ENCODE assay signal across 2 cellular contexts in the genomic region with DNA sequence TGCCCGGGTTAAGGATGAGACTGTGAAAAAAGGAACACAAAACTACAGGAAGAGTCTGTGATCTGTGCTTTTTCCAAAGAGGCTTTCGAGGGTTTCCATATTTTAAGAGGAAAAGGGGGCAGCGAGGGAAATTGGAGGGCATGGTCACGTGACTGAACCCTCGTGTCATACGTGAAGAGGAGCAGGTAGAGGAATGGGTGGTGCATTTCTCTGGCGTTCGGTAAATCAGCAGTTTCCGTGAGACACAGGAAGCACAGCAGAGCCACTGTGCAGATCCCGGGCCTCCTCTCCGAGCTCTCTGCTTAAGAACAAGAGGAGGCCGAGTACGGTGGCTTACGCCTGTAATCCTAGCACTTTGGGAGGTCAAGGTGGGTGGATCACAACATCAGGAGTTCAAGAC.
TF ChIP-seq lines count a peak whose summit lies in the region.

No MANE protein-coding gene starts in this region.

TF ChIP-seq in A549, 52 proteins besides CTCF, POLR2A, EP300 and RAD21 (continued from another document):
- TF ChIP-seq, protein P1, sequence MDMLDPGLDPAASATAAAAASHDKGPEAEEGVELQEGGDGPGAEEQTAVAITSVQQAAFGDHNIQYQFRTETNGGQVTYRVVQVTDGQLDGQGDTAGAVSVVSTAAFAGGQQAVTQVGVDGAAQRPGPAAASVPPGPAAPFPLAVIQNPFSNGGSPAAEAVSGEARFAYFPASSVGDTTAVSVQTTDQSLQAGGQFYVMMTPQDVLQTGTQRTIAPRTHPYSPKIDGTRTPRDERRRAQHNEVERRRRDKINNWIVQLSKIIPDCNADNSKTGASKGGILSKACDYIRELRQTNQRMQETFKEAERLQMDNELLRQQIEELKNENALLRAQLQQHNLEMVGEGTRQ (IDR thresholded peaks at IDR 0.05): peak; percentile 54
- TF ChIP-seq RFX5 (IDR thresholded peaks at IDR 0.05) (no peak), CBX2 (IDR thresholded peaks at IDR 0.05; ENCODE audit: borderline replicate concordance, low read depth) (no peak)
- TF ChIP-seq, protein P2, sequence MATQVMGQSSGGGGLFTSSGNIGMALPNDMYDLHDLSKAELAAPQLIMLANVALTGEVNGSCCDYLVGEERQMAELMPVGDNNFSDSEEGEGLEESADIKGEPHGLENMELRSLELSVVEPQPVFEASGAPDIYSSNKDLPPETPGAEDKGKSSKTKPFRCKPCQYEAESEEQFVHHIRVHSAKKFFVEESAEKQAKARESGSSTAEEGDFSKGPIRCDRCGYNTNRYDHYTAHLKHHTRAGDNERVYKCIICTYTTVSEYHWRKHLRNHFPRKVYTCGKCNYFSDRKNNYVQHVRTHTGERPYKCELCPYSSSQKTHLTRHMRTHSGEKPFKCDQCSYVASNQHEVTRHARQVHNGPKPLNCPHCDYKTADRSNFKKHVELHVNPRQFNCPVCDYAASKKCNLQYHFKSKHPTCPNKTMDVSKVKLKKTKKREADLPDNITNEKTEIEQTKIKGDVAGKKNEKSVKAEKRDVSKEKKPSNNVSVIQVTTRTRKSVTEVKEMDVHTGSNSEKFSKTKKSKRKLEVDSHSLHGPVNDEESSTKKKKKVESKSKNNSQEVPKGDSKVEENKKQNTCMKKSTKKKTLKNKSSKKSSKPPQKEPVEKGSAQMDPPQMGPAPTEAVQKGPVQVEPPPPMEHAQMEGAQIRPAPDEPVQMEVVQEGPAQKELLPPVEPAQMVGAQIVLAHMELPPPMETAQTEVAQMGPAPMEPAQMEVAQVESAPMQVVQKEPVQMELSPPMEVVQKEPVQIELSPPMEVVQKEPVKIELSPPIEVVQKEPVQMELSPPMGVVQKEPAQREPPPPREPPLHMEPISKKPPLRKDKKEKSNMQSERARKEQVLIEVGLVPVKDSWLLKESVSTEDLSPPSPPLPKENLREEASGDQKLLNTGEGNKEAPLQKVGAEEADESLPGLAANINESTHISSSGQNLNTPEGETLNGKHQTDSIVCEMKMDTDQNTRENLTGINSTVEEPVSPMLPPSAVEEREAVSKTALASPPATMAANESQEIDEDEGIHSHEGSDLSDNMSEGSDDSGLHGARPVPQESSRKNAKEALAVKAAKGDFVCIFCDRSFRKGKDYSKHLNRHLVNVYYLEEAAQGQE (IDR thresholded peaks at IDR 0.05): no peak

TF ChIP-seq in HepG2, 621 proteins besides CTCF, POLR2A, EP300 and RAD21 (continued from another document):
- TF ChIP-seq, protein P1 (IDR thresholded peaks at IDR 0.05; ENCODE audit: low read depth, low read length): peak; percentile 82
- TF ChIP-seq, protein P1 (CRISPR knock-in tag; IDR thresholded peaks at IDR 0.05; ENCODE audit: borderline replicate concordance): no peak
- TF ChIP-seq, protein P3, sequence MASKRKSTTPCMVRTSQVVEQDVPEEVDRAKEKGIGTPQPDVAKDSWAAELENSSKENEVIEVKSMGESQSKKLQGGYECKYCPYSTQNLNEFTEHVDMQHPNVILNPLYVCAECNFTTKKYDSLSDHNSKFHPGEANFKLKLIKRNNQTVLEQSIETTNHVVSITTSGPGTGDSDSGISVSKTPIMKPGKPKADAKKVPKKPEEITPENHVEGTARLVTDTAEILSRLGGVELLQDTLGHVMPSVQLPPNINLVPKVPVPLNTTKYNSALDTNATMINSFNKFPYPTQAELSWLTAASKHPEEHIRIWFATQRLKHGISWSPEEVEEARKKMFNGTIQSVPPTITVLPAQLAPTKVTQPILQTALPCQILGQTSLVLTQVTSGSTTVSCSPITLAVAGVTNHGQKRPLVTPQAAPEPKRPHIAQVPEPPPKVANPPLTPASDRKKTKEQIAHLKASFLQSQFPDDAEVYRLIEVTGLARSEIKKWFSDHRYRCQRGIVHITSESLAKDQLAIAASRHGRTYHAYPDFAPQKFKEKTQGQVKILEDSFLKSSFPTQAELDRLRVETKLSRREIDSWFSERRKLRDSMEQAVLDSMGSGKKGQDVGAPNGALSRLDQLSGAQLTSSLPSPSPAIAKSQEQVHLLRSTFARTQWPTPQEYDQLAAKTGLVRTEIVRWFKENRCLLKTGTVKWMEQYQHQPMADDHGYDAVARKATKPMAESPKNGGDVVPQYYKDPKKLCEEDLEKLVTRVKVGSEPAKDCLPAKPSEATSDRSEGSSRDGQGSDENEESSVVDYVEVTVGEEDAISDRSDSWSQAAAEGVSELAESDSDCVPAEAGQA (IDR thresholded peaks at IDR 0.05; ENCODE audit: low read depth): no peak
- TF ChIP-seq, protein P3 (CRISPR knock-in tag; IDR thresholded peaks at IDR 0.05; ENCODE audit: borderline replicate concordance): no peak
- TF ChIP-seq HOXA5 (CRISPR knock-in tag; IDR thresholded peaks at IDR 0.05) (no peak), RAD51 (IDR thresholded peaks at IDR 0.05; ENCODE audit: borderline replicate concordance) (peak; percentile 92), ARNT (IDR thresholded peaks at IDR 0.05) (no peak), RXRA (CRISPR knock-in tag; IDR thresholded peaks at IDR 0.05) (no peak), MED8 (CRISPR knock-in tag; IDR thresholded peaks at IDR 0.05; ENCODE audit: insufficient replicate concordance) (no peak), ZSCAN29 (CRISPR knock-in tag; conservative IDR thresholded peaks at IDR 0.05) (no peak), PLRG1 (conservative IDR thresholded peaks at IDR 0.05) (no peak), RFX3 (CRISPR knock-in tag; IDR thresholded peaks at IDR 0.05) (no peak)
- TF ChIP-seq, protein P4, sequence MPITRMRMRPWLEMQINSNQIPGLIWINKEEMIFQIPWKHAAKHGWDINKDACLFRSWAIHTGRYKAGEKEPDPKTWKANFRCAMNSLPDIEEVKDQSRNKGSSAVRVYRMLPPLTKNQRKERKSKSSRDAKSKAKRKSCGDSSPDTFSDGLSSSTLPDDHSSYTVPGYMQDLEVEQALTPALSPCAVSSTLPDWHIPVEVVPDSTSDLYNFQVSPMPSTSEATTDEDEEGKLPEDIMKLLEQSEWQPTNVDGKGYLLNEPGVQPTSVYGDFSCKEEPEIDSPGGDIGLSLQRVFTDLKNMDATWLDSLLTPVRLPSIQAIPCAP (CRISPR knock-in tag; IDR thresholded peaks at IDR 0.05; ENCODE audit: low read depth): no peak
- TF ChIP-seq, protein P5, sequence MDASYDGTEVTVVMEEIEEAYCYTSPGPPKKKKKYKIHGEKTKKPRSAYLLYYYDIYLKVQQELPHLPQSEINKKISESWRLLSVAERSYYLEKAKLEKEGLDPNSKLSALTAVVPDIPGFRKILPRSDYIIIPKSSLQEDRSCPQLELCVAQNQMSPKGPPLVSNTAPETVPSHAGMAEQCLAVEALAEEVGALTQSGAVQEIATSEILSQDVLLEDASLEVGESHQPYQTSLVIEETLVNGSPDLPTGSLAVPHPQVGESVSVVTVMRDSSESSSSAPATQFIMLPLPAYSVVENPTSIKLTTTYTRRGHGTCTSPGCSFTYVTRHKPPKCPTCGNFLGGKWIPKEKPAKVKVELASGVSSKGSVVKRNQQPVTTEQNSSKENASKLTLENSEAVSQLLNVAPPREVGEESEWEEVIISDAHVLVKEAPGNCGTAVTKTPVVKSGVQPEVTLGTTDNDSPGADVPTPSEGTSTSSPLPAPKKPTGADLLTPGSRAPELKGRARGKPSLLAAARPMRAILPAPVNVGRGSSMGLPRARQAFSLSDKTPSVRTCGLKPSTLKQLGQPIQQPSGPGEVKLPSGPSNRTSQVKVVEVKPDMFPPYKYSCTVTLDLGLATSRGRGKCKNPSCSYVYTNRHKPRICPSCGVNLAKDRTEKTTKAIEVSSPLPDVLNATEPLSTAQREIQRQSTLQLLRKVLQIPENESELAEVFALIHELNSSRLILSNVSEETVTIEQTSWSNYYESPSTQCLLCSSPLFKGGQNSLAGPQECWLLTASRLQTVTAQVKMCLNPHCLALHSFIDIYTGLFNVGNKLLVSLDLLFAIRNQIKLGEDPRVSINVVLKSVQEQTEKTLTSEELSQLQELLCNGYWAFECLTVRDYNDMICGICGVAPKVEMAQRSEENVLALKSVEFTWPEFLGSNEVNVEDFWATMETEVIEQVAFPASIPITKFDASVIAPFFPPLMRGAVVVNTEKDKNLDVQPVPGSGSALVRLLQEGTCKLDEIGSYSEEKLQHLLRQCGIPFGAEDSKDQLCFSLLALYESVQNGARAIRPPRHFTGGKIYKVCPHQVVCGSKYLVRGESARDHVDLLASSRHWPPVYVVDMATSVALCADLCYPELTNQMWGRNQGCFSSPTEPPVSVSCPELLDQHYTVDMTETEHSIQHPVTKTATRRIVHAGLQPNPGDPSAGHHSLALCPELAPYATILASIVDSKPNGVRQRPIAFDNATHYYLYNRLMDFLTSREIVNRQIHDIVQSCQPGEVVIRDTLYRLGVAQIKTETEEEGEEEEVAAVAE (CRISPR knock-in tag; IDR thresholded peaks at IDR 0.05; ENCODE audit: borderline replicate concordance): no peak
TF ChIP-seq in HepG2: peak in this region for 2.
